In the genomic region with DNA sequence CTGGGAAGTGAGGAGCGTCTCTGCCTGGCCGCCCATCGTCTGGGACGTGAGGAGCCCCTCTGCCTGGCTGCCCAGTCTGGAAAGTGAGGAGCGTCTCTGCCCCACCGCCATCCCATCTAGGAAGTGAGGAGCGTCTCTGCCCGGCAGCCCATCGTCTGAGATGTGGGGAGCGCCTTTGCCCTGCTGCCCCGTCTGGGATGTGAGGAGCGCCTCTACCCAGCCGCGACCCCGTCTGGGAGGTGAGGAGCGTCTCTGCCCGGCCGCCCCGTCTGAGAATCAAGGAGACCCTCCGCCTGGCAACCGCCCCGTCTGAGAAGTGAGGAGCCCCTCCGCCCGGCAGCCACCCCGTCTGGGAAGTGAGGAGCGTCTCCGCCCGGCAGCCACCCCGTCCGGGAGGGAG, we compare ENCODE assay signal across 7 cellular contexts. TPM values are rescaled to one million over a fixed set of nuclear protein-coding genes. Genes with fewer than 3 reads are reported as not detected.
"Had no signal": no experiment of that assay in that cellular context is flagged by ENCODE, and none has a peak within 500 bp of the region (broad histone marks: within the 10 kb centered on the region; RNA-seq: fewer than 3 reads in every experiment).

No MANE protein-coding gene starts in this region.

RNA-seq across cellular contexts. Expression of a gene that starts 3.4 kb away (rescaled TPM):
- total RNA-seq: GM23248, HFFc6 had no signal
- polyA plus RNA-seq: GM23248 had no signal

RNA-seq across cellular contexts. Expression of a gene that starts 19.9 kb away (rescaled TPM):
- total RNA-seq: GM23248, GM23338, H1, H4, H7, H9, HFFc6 had no signal
- polyA plus RNA-seq: GM23248, GM23338, H1 had no signal
